8 cellular contexts compared by ENCODE assay signal in the genomic region with DNA sequence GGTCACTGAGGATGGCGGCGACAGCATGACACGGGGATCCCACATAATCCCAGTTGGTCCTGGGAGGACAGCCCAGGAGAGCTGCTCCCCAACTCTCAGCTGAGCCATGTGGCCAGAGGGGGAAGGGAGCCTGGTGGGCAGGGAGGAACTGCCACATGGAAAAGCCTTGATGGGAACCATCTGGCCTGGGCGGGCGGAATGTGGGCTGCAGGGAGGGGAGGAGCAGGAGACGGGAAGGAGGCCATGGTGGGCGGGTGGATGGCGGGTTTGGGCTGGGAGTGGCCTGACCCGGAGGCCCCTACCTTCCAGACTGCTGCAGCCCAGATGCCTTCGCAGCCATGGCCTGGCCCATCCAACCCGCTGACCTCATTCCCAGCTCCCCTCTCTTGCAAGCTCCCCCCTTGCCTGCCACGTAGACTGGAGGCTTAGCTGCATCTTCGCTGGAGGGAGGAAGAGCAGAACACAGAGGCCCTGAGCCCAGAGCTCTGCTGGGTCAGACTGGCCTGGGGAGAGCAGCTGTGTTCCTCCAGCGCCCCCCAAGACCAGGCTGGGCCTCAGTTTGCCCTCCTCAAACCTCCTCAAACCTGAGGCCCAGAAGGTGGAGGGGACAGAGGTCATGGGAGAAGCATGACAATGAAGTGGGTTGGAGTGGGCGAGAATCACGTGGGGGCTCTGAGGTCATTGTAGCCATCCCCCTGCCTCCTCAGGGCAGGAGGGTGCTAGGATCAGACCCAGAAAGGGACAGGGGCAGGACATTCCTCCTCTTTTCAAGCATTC. TPM values are rescaled to one million over a fixed set of nuclear protein-coding genes. Genes with fewer than 3 reads are reported as not detected.
DNase-seq lines count a peak whose midpoint lies in the region; ATAC-seq and TF ChIP-seq lines count a peak whose summit lies in the region.

No MANE protein-coding gene starts in this region.

- no peaks in the 10 kb centered on the region for H3F3A ChIP-seq in MM.1S (ENCODE audit: insufficient read depth, low read length)

- in situ Hi-C loops in G401 (cut with HindIII; ENCODE audit: low sequenced_read_pairs) = loop anchor here (5.0 kb wide), 1 partner anchor 43 kb away; no protein-coding TSS in a partner anchor
- in situ Hi-C loops in gastrocnemius medialis (cut with MboI; ENCODE audit: low sequenced_read_pairs in 4 of 4) = loop anchor here in 2 of 4 donors (5.0 kb wide), 2 partner anchors 63 to 88 kb away; partner anchors contain the start of gene TMEM92 (in 1 of the 2)

- no peak overlapping the region for H3K4me3 ChIP-seq in WERI-Rb-1 (ENCODE audit: low read depth, low read length)
- H3K4me3 ChIP-seq in right atrium auricular region = no peak overlapping the region
- H3K4me3 ChIP-seq in gastrocnemius medialis = no peak overlapping the region
- H3K4me3 ChIP-seq in MM.1S (ENCODE audit: low read length) = no peak overlapping the region

- no peak overlapping the region for H3K4me2 ChIP-seq in MM.1S (ENCODE audit: low read depth, low read length)

- no peak overlapping the region for H2AFZ ChIP-seq in MM.1S (ENCODE audit: low read length)

- H3K79me2 ChIP-seq in MM.1S (ENCODE audit: low read length) = no peaks in the 10 kb centered on the region

- peak overlapping the region; percentile 60 for H3K27ac ChIP-seq in WERI-Rb-1
- H3K27ac ChIP-seq in right atrium auricular region = peak overlapping the region; percentile 80 to 84
- peak overlapping the region; percentile 54 to 74 (median 58) for H3K27ac ChIP-seq in gastrocnemius medialis
- H3K27ac ChIP-seq in MM.1S (ENCODE audit: low read length) = no peak overlapping the region

- no peaks in the 10 kb centered on the region for H3K36me3 ChIP-seq in WERI-Rb-1
- H3K36me3 ChIP-seq in right atrium auricular region = no peaks in the 10 kb centered on the region
- H3K36me3 ChIP-seq in gastrocnemius medialis = no peaks in the 10 kb centered on the region
- no peaks in the 10 kb centered on the region for H3K36me3 ChIP-seq in MM.1S (replicated peaks; ENCODE audit: insufficient read depth, low read length)

- H4K20me1 ChIP-seq in MM.1S (ENCODE audit: insufficient read depth, low read length) = no peaks in the 10 kb centered on the region

- H3K9me2 ChIP-seq in MM.1S (replicated peaks; ENCODE audit: insufficient read depth, low read length) = no peaks in the 10 kb centered on the region

- intact Hi-C loops in gastrocnemius medialis (cut with DNase I; ENCODE audit: low total_unique reads) = no loop called here

- H3K9ac ChIP-seq in MM.1S (ENCODE audit: low read length) = no peak overlapping the region

- DNase-seq in G401 (ENCODE audit: low spot score) (peak; percentile 34), WERI-Rb-1 (peak; percentile 97), right atrium auricular region (ENCODE audit: low spot score) (peak; percentile 93), gastrocnemius medialis (peak; percentile 49 to 71), NCI-H1048 (lab: John Stamatoyannopoulos, UW) (no peak), MM.1S (no peak)

- TF ChIP-seq CTCF in WERI-Rb-1 (IDR thresholded peaks at IDR 0.05; ENCODE audit: low read depth, low read length) = no peak
- TF ChIP-seq CTCF in right atrium auricular region (IDR thresholded peaks at IDR 0.05) = no peak
- no peak for TF ChIP-seq CTCF in gastrocnemius medialis (IDR thresholded peaks at IDR 0.05 in 4 of 5, conservative IDR thresholded peaks at IDR 0.05 in 1 of 5)
- no peak for TF ChIP-seq CTCF in MM.1S (IDR thresholded peaks at IDR 0.05; ENCODE audit: low read length)

- no peaks in the 10 kb centered on the region for H3K27me3 ChIP-seq in WERI-Rb-1 (ENCODE audit: insufficient read depth, low read depth, severe bottlenecking)
- H3K27me3 ChIP-seq in right atrium auricular region = no peaks in the 10 kb centered on the region
- H3K27me3 ChIP-seq in gastrocnemius medialis = peaks cover 8 to 30% (median 28%) of the 10 kb centered on the region in 3 donors
- peaks cover 53% of the 10 kb centered on the region for H3K27me3 ChIP-seq in MM.1S (replicated peaks; ENCODE audit: insufficient read depth, low read length)

- H3K4me1 ChIP-seq in right atrium auricular region (peaks cover 2 to 59% of the 10 kb centered on the region in 2 donors), gastrocnemius medialis (peaks cover 4 to 15% of the 10 kb centered on the region in 2 donors), MM.1S (ENCODE audit: low read length) (peaks cover 11% of the 10 kb centered on the region)

- TF ChIP-seq POLR2A in gastrocnemius medialis (IDR thresholded peaks at IDR 0.05) = peak in 1 of 2 donors; percentile 37

- H3K9me3 ChIP-seq in WERI-Rb-1 (ENCODE audit: severe bottlenecking) = no peaks in the 10 kb centered on the region
- no peaks in the 10 kb centered on the region for H3K9me3 ChIP-seq in right atrium auricular region
- H3K9me3 ChIP-seq in gastrocnemius medialis = no peaks in the 10 kb centered on the region
- no peaks in the 10 kb centered on the region for H3K9me3 ChIP-seq in MM.1S (replicated peaks; ENCODE audit: insufficient read depth, low read length)

- ATAC-seq in gastrocnemius medialis (peak; percentile 51 to 53), GM18498 (IDR thresholded peaks at IDR 0.05; ENCODE audit: unreplicated experiment) (no peak), HG02763 (IDR thresholded peaks at IDR 0.05; ENCODE audit: unreplicated experiment) (no peak)

RNA-seq across cellular contexts. Expression of gene COL1A1, which starts 8.2 kb away (rescaled TPM):
- 72.4 and 86.8 TPM in 2 replicates for total RNA-seq in G401 (2014; rRNA removed; shearing (Covaris generic))
- total RNA-seq in right atrium auricular region (100 to 1,000 TPM in 1 of 2 donors, 10 to 100 TPM in 1; 19.8 to 180 TPM), gastrocnemius medialis (1 to 10 TPM; 1.7 to 9.5 (median 5.1) TPM)

RNA-seq across cellular contexts. Expression of gene SGCA, which starts 43.9 kb away (rescaled TPM):
- 19.0 and 49.0 TPM in 2 replicates for total RNA-seq in G401 (2014; rRNA removed; shearing (Covaris generic))
- total RNA-seq in right atrium auricular region (100 to 1,000 TPM; 120 to 207 TPM), gastrocnemius medialis (100 to 1,000 TPM; 227 to 385 (median 292) TPM)

RNA-seq across cellular contexts. Expression of gene PPP1R9B, which starts 59.2 kb away (rescaled TPM):
- total RNA-seq in G401 (2014; rRNA removed; shearing (Covaris generic)) = 49.7 and 59.6 TPM in 2 replicates
- total RNA-seq in right atrium auricular region (10 to 100 TPM; 16.9 to 24.2 TPM), gastrocnemius medialis (10 to 100 TPM in 2 of 4 donors, 1 to 10 TPM in 2; 4.7 to 18.8 (median 11.0) TPM)

Comparison
In these comparisons a context has a peak if more than half of its experiments do, and no peak if none do; other contexts are left out.
1. DNase-seq: peak in G401 (single experiment), WERI-Rb-1 (single experiment), right atrium auricular region (single experiment) and gastrocnemius medialis (2 of 2); none in NCI-H1048 (single experiment) and MM.1S (single experiment).
2. ATAC-seq: peak in gastrocnemius medialis (2 of 2); none in GM18498 (single experiment) and HG02763 (single experiment).